8 cellular contexts compared by ENCODE assay signal in the genomic region with DNA sequence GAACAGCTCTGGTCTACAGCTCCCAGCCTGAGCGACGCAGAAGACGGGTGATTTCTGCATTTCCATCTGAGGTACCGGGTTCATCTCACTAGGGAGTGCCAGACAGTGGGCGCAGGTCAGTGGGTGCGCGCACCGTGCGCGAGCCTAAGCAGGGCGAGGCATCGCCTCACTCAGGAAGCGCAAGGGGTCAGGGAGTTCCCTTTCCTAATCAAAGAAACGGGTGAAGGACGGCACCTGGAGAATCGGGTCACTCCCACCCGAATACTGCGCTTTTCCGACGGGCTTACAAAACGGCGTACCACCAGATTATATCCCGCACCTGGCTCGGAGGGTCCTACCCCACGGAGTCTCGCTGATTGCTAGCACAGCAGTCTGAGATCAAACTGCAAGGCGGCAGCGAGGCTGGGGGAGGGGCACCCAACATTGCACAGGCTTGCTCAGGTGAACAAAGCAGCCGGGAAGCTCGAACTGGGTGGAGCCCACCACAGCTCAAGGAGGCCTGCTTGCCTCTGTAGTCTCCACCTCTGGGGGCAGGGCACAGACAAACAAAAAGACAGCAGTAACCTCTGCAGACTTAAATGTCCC.
DNase-seq lines count a peak whose midpoint lies in the region; ATAC-seq and TF ChIP-seq lines count a peak whose summit lies in the region.
"Not testable (repeated sequence)": the region's sequence is repeated elsewhere in the genome, so short reads cannot be mapped to it uniquely, and the experiment has no call there.

No MANE protein-coding gene starts in this region.

- H3K9ac ChIP-seq in HUES48 (ENCODE audit: low read depth, low read length): not testable (repeated sequence)

- not testable (repeated sequence) for ATAC-seq in activated naive CD8-positive, alpha-beta T cell treated with anti-CD3 and anti-CD28 coated beads, Interleukin-2, amount 10 ng/mL, durations not matched to agents 7 days and 5 days (ENCODE audit: low read depth); mucosa of descending colon; stimulated activated effector memory CD8-positive, alpha-beta T cell treated with anti-CD3 and anti-CD28 coated beads, Interleukin-12 subunit alpha, Interleukin-12 subunit beta, amount 100 ng/mL, for 72 hours

- intact Hi-C loops in CD4-positive, alpha-beta memory T cell (cut with micrococcal nuclease); mucosa of descending colon (cut with DNase I, micrococcal nuclease): not testable (repeated sequence)

- H3K27ac ChIP-seq in CD4-positive, alpha-beta memory T cell (ENCODE audit: low read depth, low read length); HUES48 (ENCODE audit: low read depth, low read length); cardiac muscle cell: not testable (repeated sequence)

- not testable (repeated sequence) for H3K36me3 Mint-ChIP-seq in CD4-positive, alpha-beta memory T cell; activated CD4-positive, alpha-beta T cell treated with anti-CD3 and anti-CD28 coated beads, Interleukin-2, amount 10 ng/mL, durations not matched to agents 7 days and 5 days (ENCODE audit: low read depth); activated naive CD8-positive, alpha-beta T cell treated with anti-CD3 and anti-CD28 coated beads, Interleukin-2, amount 10 ng/mL, durations not matched to agents 7 days and 5 days; stimulated activated effector memory CD8-positive, alpha-beta T cell treated with anti-CD3 and anti-CD28 coated beads, Interleukin-12 subunit alpha, Interleukin-12 subunit beta, amount 100 ng/mL, for 72 hours

- not testable (repeated sequence) for H3K36me3 ChIP-seq in CD4-positive, alpha-beta memory T cell (ENCODE audit: insufficient read depth, low read length); HUES48 (ENCODE audit: control insufficient read depth, insufficient read depth, low read length); cardiac muscle cell; mucosa of descending colon (ENCODE audit: low read depth)

- not testable (repeated sequence) for TF ChIP-seq CTCF in cardiac muscle cell (IDR thresholded peaks at IDR 0.05; ENCODE audit: low read depth, low read length); mucosa of descending colon (IDR thresholded peaks at IDR 0.05)

- peak overlapping the region in 1 of 7 donors; percentile 32 for H3K27ac Mint-ChIP-seq in CD4-positive, alpha-beta memory T cell
- not testable (repeated sequence) for H3K27ac Mint-ChIP-seq in activated CD4-positive, alpha-beta T cell treated with anti-CD3 and anti-CD28 coated beads, Interleukin-2, amount 10 ng/mL, durations not matched to agents 7 days and 5 days; activated naive CD8-positive, alpha-beta T cell treated with anti-CD3 and anti-CD28 coated beads, Interleukin-2, amount 10 ng/mL, durations not matched to agents 7 days and 5 days; stimulated activated effector memory CD8-positive, alpha-beta T cell treated with anti-CD3 and anti-CD28 coated beads, Interleukin-12 subunit alpha, Interleukin-12 subunit beta, amount 100 ng/mL, for 72 hours

- DNase-seq in CD4-positive, alpha-beta memory T cell: peak in 1 of 5 donors; percentile 1
- DNase-seq in NCI-H69 (lab: John Stamatoyannopoulos, UW): peak; percentile 27
- DNase-seq in activated CD4-positive, alpha-beta T cell treated with anti-CD3 and anti-CD28 coated beads, Interleukin-2, amount 10 ng/mL, durations not matched to agents 7 days and 5 days; activated naive CD8-positive, alpha-beta T cell treated with anti-CD3 and anti-CD28 coated beads, Interleukin-2, amount 10 ng/mL, durations not matched to agents 7 days and 5 days; cardiac muscle cell (ENCODE audit: low read depth in 1 of 2, low spot score in 1 of 2); stimulated activated effector memory CD8-positive, alpha-beta T cell treated with anti-CD3 and anti-CD28 coated beads, Interleukin-12 subunit alpha, Interleukin-12 subunit beta, amount 100 ng/mL, for 72 hours (ENCODE audit: low spot score in 2 of 2): not testable (repeated sequence)
- peak; percentile 43 to 57 (median 50) for DNase-seq in mucosa of descending colon

- CTCF ChIA-PET in CD4-positive, alpha-beta memory T cell (lab: Charles Lee; ENCODE audit: partially characterized antibody); activated CD4-positive, alpha-beta T cell treated with anti-CD3 and anti-CD28 coated beads, Interleukin-2, amount 10 ng/mL, durations not matched to agents 7 days and 5 days (lab: Charles Lee): not testable (repeated sequence)

- not testable (repeated sequence) for H3K9me3 Mint-ChIP-seq in CD4-positive, alpha-beta memory T cell; activated CD4-positive, alpha-beta T cell treated with anti-CD3 and anti-CD28 coated beads, Interleukin-2, amount 10 ng/mL, durations not matched to agents 7 days and 5 days; activated naive CD8-positive, alpha-beta T cell treated with anti-CD3 and anti-CD28 coated beads, Interleukin-2, amount 10 ng/mL, durations not matched to agents 7 days and 5 days; stimulated activated effector memory CD8-positive, alpha-beta T cell treated with anti-CD3 and anti-CD28 coated beads, Interleukin-12 subunit alpha, Interleukin-12 subunit beta, amount 100 ng/mL, for 72 hours

- not testable (repeated sequence) for H3K4me3 ChIP-seq in CD4-positive, alpha-beta memory T cell (ENCODE audit: low read length in 2 of 2); mucosa of descending colon
- peak overlapping the region; percentile 54 for H3K4me3 ChIP-seq in HUES48 (ENCODE audit: low read depth, low read length)
- H3K4me3 ChIP-seq in cardiac muscle cell: peak overlapping the region; percentile 23

- H3K4me3 Mint-ChIP-seq in CD4-positive, alpha-beta memory T cell: peak overlapping the region; percentile 48 to 82 (median 72)
- H3K4me3 Mint-ChIP-seq in activated CD4-positive, alpha-beta T cell treated with anti-CD3 and anti-CD28 coated beads, Interleukin-2, amount 10 ng/mL, durations not matched to agents 7 days and 5 days: peak overlapping the region; percentile 57
- peak overlapping the region; percentile 49 for H3K4me3 Mint-ChIP-seq in activated naive CD8-positive, alpha-beta T cell treated with anti-CD3 and anti-CD28 coated beads, Interleukin-2, amount 10 ng/mL, durations not matched to agents 7 days and 5 days
- H3K4me3 Mint-ChIP-seq in stimulated activated effector memory CD8-positive, alpha-beta T cell treated with anti-CD3 and anti-CD28 coated beads, Interleukin-12 subunit alpha, Interleukin-12 subunit beta, amount 100 ng/mL, for 72 hours: peak overlapping the region; percentile 26

- POLR2A ChIA-PET in CD4-positive, alpha-beta memory T cell (lab: Charles Lee; ENCODE audit: partially characterized antibody); activated CD4-positive, alpha-beta T cell treated with anti-CD3 and anti-CD28 coated beads, Interleukin-2, amount 10 ng/mL, durations not matched to agents 7 days and 5 days (lab: Charles Lee); activated naive CD8-positive, alpha-beta T cell treated with anti-CD3 and anti-CD28 coated beads, Interleukin-2, amount 10 ng/mL, durations not matched to agents 7 days and 5 days (lab: Charles Lee): not testable (repeated sequence)

- H3K4me1 Mint-ChIP-seq in CD4-positive, alpha-beta memory T cell; activated CD4-positive, alpha-beta T cell treated with anti-CD3 and anti-CD28 coated beads, Interleukin-2, amount 10 ng/mL, durations not matched to agents 7 days and 5 days; activated naive CD8-positive, alpha-beta T cell treated with anti-CD3 and anti-CD28 coated beads, Interleukin-2, amount 10 ng/mL, durations not matched to agents 7 days and 5 days; stimulated activated effector memory CD8-positive, alpha-beta T cell treated with anti-CD3 and anti-CD28 coated beads, Interleukin-12 subunit alpha, Interleukin-12 subunit beta, amount 100 ng/mL, for 72 hours: not testable (repeated sequence)

- not testable (repeated sequence) for H3K27me3 ChIP-seq in CD4-positive, alpha-beta memory T cell (ENCODE audit: insufficient read depth, low read length); HUES48 (ENCODE audit: control insufficient read depth, insufficient read depth, low read length); cardiac muscle cell

- not testable (repeated sequence) for H3K9me3 ChIP-seq in CD4-positive, alpha-beta memory T cell (ENCODE audit: control insufficient read depth in 1 of 2, low read length in 2 of 2); HUES48 (ENCODE audit: control insufficient read depth, insufficient read depth, low read length); cardiac muscle cell (ENCODE audit: low read depth); mucosa of descending colon

- H3K4me1 ChIP-seq in CD4-positive, alpha-beta memory T cell (ENCODE audit: insufficient read depth, low read length); HUES48 (ENCODE audit: control insufficient read depth, insufficient read depth, low read length); cardiac muscle cell (ENCODE audit: low read depth); mucosa of descending colon (ENCODE audit: low read depth): not testable (repeated sequence)

- H3K27me3 Mint-ChIP-seq in CD4-positive, alpha-beta memory T cell: peaks cover 0 to 11% of the 10 kb centered on the region in 2 donors
- not testable (repeated sequence) for H3K27me3 Mint-ChIP-seq in activated CD4-positive, alpha-beta T cell treated with anti-CD3 and anti-CD28 coated beads, Interleukin-2, amount 10 ng/mL, durations not matched to agents 7 days and 5 days; activated naive CD8-positive, alpha-beta T cell treated with anti-CD3 and anti-CD28 coated beads, Interleukin-2, amount 10 ng/mL, durations not matched to agents 7 days and 5 days
